2 cellular contexts compared by ENCODE assay signal in genomic region chr18:9739516-9739915, GRCh38.
TF ChIP-seq lines count a peak whose summit lies in the region.

No MANE protein-coding gene starts in this region.

TF ChIP-seq in SK-N-SH, 30 proteins besides CTCF, POLR2A, EP300 and RAD21:
- TF ChIP-seq PBX3 (IDR thresholded peaks at IDR 0.05) (no peak), USF1 (IDR thresholded peaks at IDR 0.05; ENCODE audit: borderline replicate concordance, low read depth) (no peak), EZH2phosphoT487 (IDR thresholded peaks at IDR 0.05; ENCODE audit: borderline replicate concordance, low read depth) (no peak), GABPA (IDR thresholded peaks at IDR 0.05; ENCODE audit: low read depth) (no peak), YY1 (IDR thresholded peaks at IDR 0.05; ENCODE audit: low read depth) (no peak), TCF12 (IDR thresholded peaks at IDR 0.05) (no peak), TAF1 (IDR thresholded peaks at IDR 0.05; ENCODE audit: borderline replicate concordance, low read depth, low read length) (no peak), FOSL2 (IDR thresholded peaks at IDR 0.05; ENCODE audit: borderline replicate concordance, low read depth) (no peak), REST (IDR thresholded peaks at IDR 0.05; ENCODE audit: low read depth, low read length) (no peak), NFIC (IDR thresholded peaks at IDR 0.05; ENCODE audit: borderline replicate concordance) (no peak), ELF1 (IDR thresholded peaks at IDR 0.05) (no peak), NRF1 (IDR thresholded peaks at IDR 0.05; ENCODE audit: low read depth, low read length) (no peak)
- TF ChIP-seq, protein P1, sequence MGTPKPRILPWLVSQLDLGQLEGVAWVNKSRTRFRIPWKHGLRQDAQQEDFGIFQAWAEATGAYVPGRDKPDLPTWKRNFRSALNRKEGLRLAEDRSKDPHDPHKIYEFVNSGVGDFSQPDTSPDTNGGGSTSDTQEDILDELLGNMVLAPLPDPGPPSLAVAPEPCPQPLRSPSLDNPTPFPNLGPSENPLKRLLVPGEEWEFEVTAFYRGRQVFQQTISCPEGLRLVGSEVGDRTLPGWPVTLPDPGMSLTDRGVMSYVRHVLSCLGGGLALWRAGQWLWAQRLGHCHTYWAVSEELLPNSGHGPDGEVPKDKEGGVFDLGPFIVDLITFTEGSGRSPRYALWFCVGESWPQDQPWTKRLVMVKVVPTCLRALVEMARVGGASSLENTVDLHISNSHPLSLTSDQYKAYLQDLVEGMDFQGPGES (IDR thresholded peaks at IDR 0.05; ENCODE audit: low read depth, low read length), result no peak

TF ChIP-seq in WTC11, 78 proteins besides CTCF, POLR2A, EP300 and RAD21:
- TF ChIP-seq ZNF416 (CRISPR knock-in tag; IDR thresholded peaks at IDR 0.05) (no peak), ZBTB21 (CRISPR knock-in tag; IDR thresholded peaks at IDR 0.05; ENCODE audit: borderline replicate concordance) (no peak), AR (CRISPR knock-in tag; IDR thresholded peaks at IDR 0.05) (no peak), GABPB1 (CRISPR knock-in tag; IDR thresholded peaks at IDR 0.05) (no peak), PRDM15 (CRISPR knock-in tag; IDR thresholded peaks at IDR 0.05) (no peak), ZNF219 (CRISPR knock-in tag; IDR thresholded peaks at IDR 0.05; ENCODE audit: borderline replicate concordance) (no peak), ELF4 (CRISPR knock-in tag; IDR thresholded peaks at IDR 0.05; ENCODE audit: low read depth) (no peak), IRF2 (CRISPR knock-in tag; IDR thresholded peaks at IDR 0.05; ENCODE audit: borderline replicate concordance, low read depth) (no peak), FOXP1 (CRISPR knock-in tag; IDR thresholded peaks at IDR 0.05; ENCODE audit: borderline replicate concordance) (no peak), ZNF396 (CRISPR knock-in tag; IDR thresholded peaks at IDR 0.05; ENCODE audit: borderline replicate concordance) (no peak), NR3C1 (CRISPR knock-in tag; conservative IDR thresholded peaks at IDR 0.05; ENCODE audit: low read depth) (no peak), SOX15 (CRISPR knock-in tag; IDR thresholded peaks at IDR 0.05) (no peak), PRRX2 (CRISPR knock-in tag; IDR thresholded peaks at IDR 0.05) (no peak), RELA (CRISPR knock-in tag; IDR thresholded peaks at IDR 0.05; ENCODE audit: borderline replicate concordance) (no peak), NFATC4 (CRISPR knock-in tag; IDR thresholded peaks at IDR 0.05) (no peak), GTF2I (CRISPR knock-in tag; conservative IDR thresholded peaks at IDR 0.05) (no peak), ESRRA (CRISPR knock-in tag; IDR thresholded peaks at IDR 0.05; ENCODE audit: borderline replicate concordance) (no peak), TP53 (CRISPR knock-in tag; IDR thresholded peaks at IDR 0.05) (no peak)
TF ChIP-seq in WTC11: peak in this region for 0.
